Comparison of ENCODE assay signal across 28 cellular contexts in the genomic region with DNA sequence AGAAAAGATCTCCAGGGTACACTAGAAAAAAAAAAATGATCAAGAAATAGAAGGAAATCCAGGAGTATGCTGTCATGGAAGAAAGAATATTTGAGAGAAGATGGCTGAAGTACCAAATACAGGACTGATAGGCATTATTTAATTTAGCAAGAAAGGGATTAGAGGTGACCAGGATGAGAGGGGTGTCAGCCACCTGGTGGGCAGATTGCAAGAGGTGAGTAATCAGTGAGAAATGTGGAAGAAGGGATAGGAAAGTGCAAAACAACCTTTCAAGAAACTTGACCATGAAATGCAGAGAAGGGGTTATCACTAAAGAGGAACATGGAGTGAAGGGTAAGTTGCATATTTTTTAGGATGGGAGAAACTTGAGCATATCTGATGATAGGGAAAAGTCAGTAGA.
"Had no signal": no experiment of that assay in that cellular context is flagged by ENCODE, and none has a peak within 500 bp of the region (broad histone marks: within the 10 kb centered on the region; RNA-seq: fewer than 3 reads in every experiment).

No MANE protein-coding gene starts in this region.

- H3K27ac ChIP-seq: KMS-11, RWPE1, WERI-Rb-1 had no signal

- H3K27me3 Mint-ChIP-seq: activated CD4-positive, alpha-beta T cell treated with anti-CD3 and anti-CD28 coated beads, Interleukin-2, amount 10 ng/mL, durations not matched to agents 24 days and 14 days; brain had no signal

- H3K9me3 Mint-ChIP-seq: activated CD4-positive, alpha-beta T cell treated with anti-CD3 and anti-CD28 coated beads, Interleukin-2, amount 10 ng/mL, durations not matched to agents 24 days and 14 days; activated CD8-positive, alpha-beta T cell treated with anti-CD3 and anti-CD28 coated beads for 36 hours; activated naive CD4-positive, alpha-beta T cell treated with anti-CD3 and anti-CD28 coated beads, Interleukin-2, amount 10 ng/mL, durations not matched to agents 7 days and 5 days; activated naive CD8-positive, alpha-beta T cell treated with anti-CD3 and anti-CD28 coated beads, Interleukin-2, amount 50 U/mL, for 24 hours; activated T-helper 1 cell treated with anti-CD3 and anti-CD28 coated beads, Interleukin-12 subunit alpha, Interleukin-12 subunit beta, Interleukin-2, Interleukin-4 antibody, amounts not matched to agents 30 ng/mL and 10 ng/mL and 1 ng/mL, durations not matched to agents 14 hours and 24 hours and 36 hours had no signal

- H3K36me3 ChIP-seq: WERI-Rb-1 had no signal

- H3K4me3 Mint-ChIP-seq: activated CD4-positive, alpha-beta T cell treated with anti-CD3 and anti-CD28 coated beads, Interleukin-2, amount 10 ng/mL, durations not matched to agents 24 days and 14 days; activated CD8-positive, alpha-beta T cell treated with anti-CD3 and anti-CD28 coated beads for 36 hours; activated naive CD4-positive, alpha-beta T cell treated with anti-CD3 and anti-CD28 coated beads, Interleukin-2, amount 10 ng/mL, durations not matched to agents 7 days and 5 days; activated naive CD8-positive, alpha-beta T cell; activated naive CD8-positive, alpha-beta T cell treated with anti-CD3 and anti-CD28 coated beads, Interleukin-2, amount 50 U/mL, for 24 hours; activated T-cell treated with anti-CD3 and anti-CD28 coated beads, Interleukin-2, amount 50 U/mL, for 4 hours; activated T-helper 1 cell treated with anti-CD3 and anti-CD28 coated beads, Interleukin-12 subunit alpha, Interleukin-12 subunit beta, Interleukin-2, Interleukin-4 antibody, amounts not matched to agents 30 ng/mL and 10 ng/mL and 1 ng/mL, durations not matched to agents 14 hours and 24 hours and 36 hours; brain had no signal

- H3K36me3 Mint-ChIP-seq: activated naive CD4-positive, alpha-beta T cell treated with anti-CD3 and anti-CD28 coated beads, Interleukin-2, amount 10 ng/mL, durations not matched to agents 7 days and 5 days; activated naive CD8-positive, alpha-beta T cell; brain had no signal

- DNase-seq: activated CD4-positive, alpha-beta T cell treated with anti-CD3 and anti-CD28 coated beads, Interleukin-2, amount 10 ng/mL, durations not matched to agents 24 days and 14 days; activated CD4-positive, alpha-beta T cell treated with anti-CD3 and anti-CD28 coated beads, Interleukin-2, amount 50 U/mL, for 4 hours; activated CD8-positive, alpha-beta T cell treated with anti-CD3 and anti-CD28 coated beads for 36 hours; activated gamma-delta T cell treated with Interleukin-2 at 50 U/mL for 16 hours; activated naive CD4-positive, alpha-beta T cell treated with anti-CD3 and anti-CD28 coated beads, Interleukin-2, amount 10 ng/mL, durations not matched to agents 7 days and 5 days; activated naive CD8-positive, alpha-beta T cell treated with anti-CD3 and anti-CD28 coated beads, Interleukin-2, amount 50 U/mL, for 24 hours; activated T-cell treated with anti-CD3 and anti-CD28 coated beads, Interleukin-2, amount 50 U/mL, for 4 hours; caudate nucleus; MM.1S; MV-4-11; NCI-H1092; NCI-H1436 treated with DMSO at 0.1 percent for 48 hours; NCI-H1694 treated with DMSO at 0.1 percent for 48 hours; NCI-H2029; NCI-H345; NCI-H524 treated with DMSO at 0.1 percent for 48 hours; PC-3; SIG-M5; T-helper 1 cell; T1000 had no signal

- ATAC-seq: activated CD8-positive, alpha-beta T cell treated with anti-CD3 and anti-CD28 coated beads for 36 hours; activated naive CD8-positive, alpha-beta T cell treated with anti-CD3 and anti-CD28 coated beads, Interleukin-2, amount 50 U/mL, for 24 hours; activated T-cell treated with anti-CD3 and anti-CD28 coated beads, Interleukin-2, amount 50 U/mL, for 4 hours; PC-3; Right ventricle myocardium inferior; SK-N-SH treated with all-trans-retinoic acid at 6 μM for 48 hours had no signal

- H3K4me1 Mint-ChIP-seq: activated CD4-positive, alpha-beta T cell treated with anti-CD3 and anti-CD28 coated beads, Interleukin-2, amount 10 ng/mL, durations not matched to agents 24 days and 14 days; activated naive CD4-positive, alpha-beta T cell treated with anti-CD3 and anti-CD28 coated beads, Interleukin-2, amount 10 ng/mL, durations not matched to agents 7 days and 5 days; activated naive CD8-positive, alpha-beta T cell treated with anti-CD3 and anti-CD28 coated beads, Interleukin-2, amount 50 U/mL, for 24 hours; brain had no signal

- H3K27ac Mint-ChIP-seq: activated CD4-positive, alpha-beta T cell treated with anti-CD3 and anti-CD28 coated beads, Interleukin-2, amount 10 ng/mL, durations not matched to agents 24 days and 14 days; activated CD8-positive, alpha-beta T cell treated with anti-CD3 and anti-CD28 coated beads for 36 hours; activated naive CD4-positive, alpha-beta T cell treated with anti-CD3 and anti-CD28 coated beads, Interleukin-2, amount 10 ng/mL, durations not matched to agents 7 days and 5 days; activated naive CD8-positive, alpha-beta T cell; activated naive CD8-positive, alpha-beta T cell treated with anti-CD3 and anti-CD28 coated beads, Interleukin-2, amount 50 U/mL, for 24 hours; activated T-helper 1 cell treated with anti-CD3 and anti-CD28 coated beads, Interleukin-12 subunit alpha, Interleukin-12 subunit beta, Interleukin-2, Interleukin-4 antibody, amounts not matched to agents 30 ng/mL and 10 ng/mL and 1 ng/mL, durations not matched to agents 14 hours and 24 hours and 36 hours; brain had no signal
